1 cellular context compared by ENCODE assay signal in the genomic region with DNA sequence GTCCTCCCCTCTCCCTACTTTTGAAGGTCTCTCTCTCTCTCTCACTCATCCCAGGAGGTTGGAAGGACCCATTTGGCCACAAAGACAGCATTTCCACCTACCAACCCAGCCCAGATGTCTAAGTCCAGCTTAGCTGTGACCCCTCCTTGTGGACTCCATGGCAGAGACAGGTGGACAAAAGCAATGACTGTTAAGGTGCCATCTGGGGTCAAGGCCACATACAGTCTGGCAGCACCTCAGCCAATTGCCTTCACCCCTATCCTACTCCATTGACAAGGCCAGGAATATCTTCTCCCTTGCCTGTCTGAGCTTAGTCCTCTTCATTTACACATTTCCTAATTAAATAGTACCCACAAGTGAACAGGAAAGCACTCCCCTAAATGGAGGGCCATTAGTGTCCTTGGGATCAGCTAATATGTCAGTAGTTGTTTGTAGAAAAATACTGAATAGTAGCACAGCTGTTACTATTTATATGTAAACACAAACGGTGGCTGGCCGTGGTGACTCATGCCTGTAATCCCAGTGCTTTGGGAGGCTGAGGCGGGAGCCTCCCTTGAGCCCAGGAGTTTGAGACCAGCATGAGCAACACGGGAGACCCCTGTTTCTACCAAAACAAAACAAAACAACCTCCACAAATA.
TF ChIP-seq lines count a peak whose summit lies in the region.

No MANE protein-coding gene starts in this region.

TF ChIP-seq in HepG2, 621 proteins besides CTCF, POLR2A, EP300 and RAD21 (continued from another document):
- TF ChIP-seq SNAPC5 (CRISPR knock-in tag; IDR thresholded peaks at IDR 0.05; ENCODE audit: borderline replicate concordance) (no peak), CBX2 (IDR thresholded peaks at IDR 0.05; ENCODE audit: low read depth, low read length) (no peak), CBX2 (CRISPR knock-in tag; IDR thresholded peaks at IDR 0.05; ENCODE audit: low read depth) (no peak), HNRNPLL (IDR thresholded peaks at IDR 0.05; ENCODE audit: low read depth, low read length, poor library complexity, severe bottlenecking) (no peak), ZNF672 (CRISPR knock-in tag; IDR thresholded peaks at IDR 0.05) (no peak), ZNF644 (CRISPR knock-in tag; IDR thresholded peaks at IDR 0.05; ENCODE audit: low read depth) (peak; percentile 92)
- TF ChIP-seq, protein P1, sequence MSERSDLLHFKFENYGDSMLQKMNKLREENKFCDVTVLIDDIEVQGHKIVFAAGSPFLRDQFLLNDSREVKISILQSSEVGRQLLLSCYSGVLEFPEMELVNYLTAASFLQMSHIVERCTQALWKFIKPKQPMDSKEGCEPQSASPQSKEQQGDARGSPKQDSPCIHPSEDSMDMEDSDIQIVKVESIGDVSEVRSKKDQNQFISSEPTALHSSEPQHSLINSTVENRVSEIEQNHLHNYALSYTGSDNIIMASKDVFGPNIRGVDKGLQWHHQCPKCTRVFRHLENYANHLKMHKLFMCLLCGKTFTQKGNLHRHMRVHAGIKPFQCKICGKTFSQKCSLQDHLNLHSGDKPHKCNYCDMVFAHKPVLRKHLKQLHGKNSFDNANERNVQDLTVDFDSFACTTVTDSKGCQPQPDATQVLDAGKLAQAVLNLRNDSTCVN (CRISPR knock-in tag; IDR thresholded peaks at IDR 0.05; ENCODE audit: borderline replicate concordance), result no peak
